8 cellular contexts compared by ENCODE assay signal in the genomic region with DNA sequence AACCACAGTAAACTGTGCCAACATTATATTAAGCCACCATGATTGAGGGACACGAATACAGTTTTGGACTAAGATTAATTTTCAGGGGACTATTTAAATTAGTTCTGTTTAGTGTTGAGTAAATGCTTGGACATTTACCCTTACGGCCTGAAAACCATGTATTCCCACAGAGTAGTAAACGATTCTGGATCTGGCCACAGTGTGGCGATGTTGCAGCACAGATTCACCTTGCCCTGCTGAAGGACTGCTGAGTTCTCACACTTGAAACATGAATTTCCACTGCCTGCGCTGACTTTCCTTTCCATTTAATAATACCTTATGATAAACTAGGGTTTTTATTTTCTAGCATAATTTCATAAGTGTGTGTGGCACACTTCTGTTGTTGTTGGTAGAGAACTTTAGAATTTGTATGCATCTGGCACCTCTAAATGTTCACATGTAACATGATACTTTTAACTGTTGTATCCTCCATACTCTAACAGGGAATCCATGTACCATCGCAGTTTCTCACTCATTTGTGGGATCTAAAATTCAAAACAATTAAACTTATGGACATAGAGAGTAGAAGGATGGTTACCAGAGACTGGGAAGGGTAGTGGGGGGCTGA. TPM values are rescaled to one million over a fixed set of nuclear protein-coding genes. Genes with fewer than 3 reads are reported as not detected.
A peak's percentile ranks its signal among the peaks of the same experiment; 100 is the strongest.
DNase-seq lines count a peak whose midpoint lies in the region; ATAC-seq and TF ChIP-seq lines count a peak whose summit lies in the region.

No MANE protein-coding gene starts in this region.

- H2BK120ac ChIP-seq in IMR-90 (ENCODE audit: low read depth, low read length), result no peak overlapping the region

- H3K27me3 ChIP-seq in IMR-90 (ENCODE audit: control insufficient read depth, insufficient read depth, low read length) (0 out of 2 replicates have a peak, but pooled peaks cover 1% of the 10 kb centered on the region), RWPE2 (ENCODE audit: insufficient read depth, poor library complexity, severe bottlenecking) (no peaks in the 10 kb centered on the region)

- H3K27ac ChIP-seq in IMR-90 (ENCODE audit: insufficient read depth, low read length), result no peak overlapping the region
- H3K27ac ChIP-seq in RWPE2 (ENCODE audit: poor library complexity, severe bottlenecking), result no peak overlapping the region

- POLR2A ChIA-PET in IMR-90 (lab: Charles Lee; ENCODE audit: unreplicated experiment), result no interaction called here

- no peak overlapping the region for H3K14ac ChIP-seq in IMR-90 (replicated peaks; ENCODE audit: low read depth, low read length)

- H3K18ac ChIP-seq in IMR-90 (ENCODE audit: low read depth, low read length), result no peak overlapping the region

- peak; percentile 87 for TF ChIP-seq RAD21 in IMR-90 (IDR thresholded peaks at IDR 0.05; ENCODE audit: low read length)

- no peaks in the 10 kb centered on the region for H3K4me1 ChIP-seq in IMR-90 (ENCODE audit: control insufficient read depth, insufficient read depth, low read length)
- no peaks in the 10 kb centered on the region for H3K4me1 ChIP-seq in RWPE2 (ENCODE audit: insufficient read depth, poor library complexity, severe bottlenecking)

- peak; percentile 49 for DNase-seq in GM10266 (ENCODE audit: extremely low spot score)
- peak; percentile 67 for DNase-seq in IMR-90
- no peak for DNase-seq in RWPE2 (ENCODE audit: low spot score)
- peak; percentile 4 for DNase-seq in activated naive CD8-positive, alpha-beta T cell treated with anti-CD3 and anti-CD28 coated beads, Interleukin-2, amount 50 U/mL, for 16 hours (ENCODE audit: low read depth, low spot score)
- peak; percentile 59 for DNase-seq in left cardiac atrium
- DNase-seq in retinal pigment epithelial cell (ENCODE audit: low read depth), result peak; percentile 23
- no peak for DNase-seq in cortex of kidney (lab: John Stamatoyannopoulos, UW)

- no peak overlapping the region for H2AK5ac ChIP-seq in IMR-90 (ENCODE audit: low read depth, low read length)

- no peak overlapping the region for H4K5ac ChIP-seq in IMR-90 (ENCODE audit: low read depth, low read length)

- ATAC-seq in GM21737 (IDR thresholded peaks at IDR 0.05; ENCODE audit: unreplicated experiment) (peak; percentile 97), IMR-90 (ENCODE audit: low read depth) (peak; percentile 100), RWPE2 (ENCODE audit: low read depth) (peak; percentile 85), left cardiac atrium (peak; percentile 86 to 90)

- H2AK9ac ChIP-seq in IMR-90 (replicated peaks; ENCODE audit: low read depth, low read length, poor library complexity), result no peak overlapping the region

- H3K4me3 ChIP-seq in IMR-90 (ENCODE audit: insufficient read depth, low read depth, low read length) (no peak overlapping the region), RWPE2 (ENCODE audit: severe bottlenecking) (no peak overlapping the region), retinal pigment epithelial cell (ENCODE audit: low read length) (no peak overlapping the region)

- in situ Hi-C loops in IMR-90 (cut with MboI; ENCODE audit: low sequenced_read_pairs), result loop anchor here (10.0 to 25.0 kb wide), 4 partner anchors 891 to 1981 kb away; no protein-coding TSS in a partner anchor

- no peaks in the 10 kb centered on the region for H3K36me3 ChIP-seq in IMR-90 (ENCODE audit: control insufficient read depth, insufficient read depth, low read length)
- H3K36me3 ChIP-seq in RWPE2 (ENCODE audit: low read depth), result no peaks in the 10 kb centered on the region

- CTCF ChIA-PET in IMR-90 (lab: Yijun Ruan, JAX), result no interaction called here

- H4K91ac ChIP-seq in IMR-90 (ENCODE audit: insufficient read depth, low read depth, low read length), result no peak overlapping the region

- H3K4ac ChIP-seq in IMR-90 (ENCODE audit: low read depth, low read length), result no peak overlapping the region

- H3K9me3 ChIP-seq in IMR-90 (ENCODE audit: control insufficient read depth, insufficient read depth, low read length), result no peaks in the 10 kb centered on the region
- H3K9me3 ChIP-seq in RWPE2 (ENCODE audit: severe bottlenecking), result no peaks in the 10 kb centered on the region

- intact Hi-C loops in IMR-90 (cut with micrococcal nuclease), result loop anchor here (1.0 to 5.0 kb wide), 4 partner anchors 894 to 1888 kb away; no protein-coding TSS in a partner anchor
- intact Hi-C loops in left cardiac atrium (cut with DNase I), result loop anchor here in 1 of 2 donors (10.0 kb wide), 2 partner anchors 911 to 1981 kb away; no protein-coding TSS in a partner anchor

- no CpG with 5 or more reads among the region's 6 CpGs for WGBS in IMR-90 (ENCODE audit: extremely low coverage in 2 of 2, insufficient read length in 1 of 2), 2 experiments

- no peaks in the 10 kb centered on the region for H3K79me1 ChIP-seq in IMR-90 (ENCODE audit: low read depth in 1 of 2, low read length in 2 of 2)

- H3K23ac ChIP-seq in IMR-90 (ENCODE audit: low read depth, low read length), result no peak overlapping the region

- H2BK15ac ChIP-seq in IMR-90 (ENCODE audit: low read depth, low read length), result no peak overlapping the region

- TF ChIP-seq POLR2A in IMR-90 (IDR thresholded peaks at IDR 0.05; ENCODE audit: low read depth, low read length), result no peak

- H2AFZ ChIP-seq in IMR-90 (replicated peaks; ENCODE audit: low read length, poor library complexity), result peak overlapping the region; percentile 13

- no peak overlapping the region for H3K4me2 ChIP-seq in IMR-90 (ENCODE audit: low read depth, low read length)

- TF ChIP-seq CTCF in GM10266 (IDR thresholded peaks at IDR 0.05; ENCODE audit: control insufficient read depth, insufficient read depth, low read depth, missing control alignments) (peak; percentile 95), IMR-90 (conservative IDR thresholded peaks at IDR 0.05; ENCODE audit: low read depth, low read length) (peak; percentile 83), RWPE2 (IDR thresholded peaks at IDR 0.05; ENCODE audit: poor library complexity, severe bottlenecking) (peak; percentile 91), retinal pigment epithelial cell (conservative IDR thresholded peaks at IDR 0.05; ENCODE audit: low read depth, low read length) (peak; percentile 84)

- H2BK5ac ChIP-seq in IMR-90 (ENCODE audit: low read depth, low read length, poor library complexity, severe bottlenecking), result no peak overlapping the region

- no peak overlapping the region for H3K9ac ChIP-seq in IMR-90 (ENCODE audit: low read depth, low read length)

- H3K56ac ChIP-seq in IMR-90 (ENCODE audit: extremely low read depth, insufficient read depth, low read length), result no peak overlapping the region

- dilution Hi-C loops in IMR-90 (cut with HindIII; ENCODE audit: low sequenced_read_pairs, unreplicated experiment), result no loop called here

- no peaks in the 10 kb centered on the region for H3K9me1 ChIP-seq in IMR-90 (ENCODE audit: insufficient read depth, low read length)

- H4K8ac ChIP-seq in IMR-90 (ENCODE audit: low read depth in 2 of 2, low read length in 2 of 2), result no peak overlapping the region

- no peaks in the 10 kb centered on the region for H4K20me1 ChIP-seq in IMR-90 (ENCODE audit: insufficient read depth, low read length)

- H2BK20ac ChIP-seq in IMR-90 (ENCODE audit: low read depth, low read length), result no peak overlapping the region

- no TSS peak for BruUV-seq in IMR-90 (replicated peaks; lab: Mats Ljungman, UMichigan)

TF ChIP-seq in IMR-90, 13 proteins besides CTCF, POLR2A, EP300 and RAD21:
- peak; percentile 75 for TF ChIP-seq SMC3 (IDR thresholded peaks at IDR 0.05; ENCODE audit: low read depth, low read length)
- no peak for TF ChIP-seq FOS (IDR thresholded peaks at IDR 0.05; ENCODE audit: low read depth, low read length)

RNA-seq across cellular contexts. Expression of gene C3orf38, which starts 53.9 kb away (rescaled TPM):
- 16.7 and 27.8 TPM in 2 replicates for total RNA-seq in IMR-90 (2012; rRNA removed)
- polyA plus RNA-seq in IMR-90 (2012; rRNA removed), result 9.2 and 11.1 TPM in 2 replicates
- polyA plus RNA-seq in IMR-90 (2012; cell fraction: cytosol; rRNA removed), result 1.7 and 1.9 TPM in 2 replicates
- 0.69 and 2.5 TPM in 2 replicates for polyA plus RNA-seq in IMR-90 (2012; cell fraction: nucleus; rRNA removed; ENCODE audit: low replicate concordance)
- 10 to 100 TPM; 14.6 to 15.8 TPM for total RNA-seq in left cardiac atrium

Comparison
In these comparisons a context has a peak if more than half of its experiments do, and no peak if none do; other contexts are left out.
1. DNase-seq: peak in GM10266 (single experiment), IMR-90 (single experiment), activated naive CD8-positive, alpha-beta T cell treated with anti-CD3 and anti-CD28 coated beads, Interleukin-2, amount 50 U/mL, for 16 hours (single experiment), left cardiac atrium (single experiment) and retinal pigment epithelial cell (single experiment); none in RWPE2 (single experiment) and cortex of kidney (single experiment).
2. Peak in every context shown above with its lines, with median percentiles within 50 percentile points of each other: CTCF ChIP-seq and ATAC-seq.